6 cellular contexts compared by ENCODE assay signal in the genomic region with DNA sequence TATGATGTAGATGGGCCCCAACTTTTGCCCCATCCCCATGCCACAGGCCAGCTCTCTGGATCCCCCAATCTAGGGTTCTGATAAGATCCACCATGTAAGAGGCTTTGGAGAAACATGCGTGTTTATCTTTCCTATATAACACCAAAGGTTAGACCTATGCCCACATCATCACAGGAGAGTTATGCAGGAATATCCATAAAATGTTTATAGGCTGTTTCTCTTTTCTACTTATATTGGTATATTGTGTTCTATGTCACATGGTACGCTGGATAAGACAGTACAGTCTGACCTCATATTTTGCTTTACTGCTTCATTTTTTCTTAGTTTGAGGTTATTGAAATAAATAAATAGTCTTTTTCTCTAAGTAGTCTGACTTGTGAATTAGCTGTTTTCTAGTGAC.
"Had no signal": no experiment of that assay in that cellular context is flagged by ENCODE, and none has a peak within 500 bp of the region (broad histone marks: within the 10 kb centered on the region; RNA-seq: fewer than 3 reads in every experiment).

No MANE protein-coding gene starts in this region.

- H3K27ac ChIP-seq: HL-60 had no signal

- ATAC-seq: GM23338, HepG2 had no signal

- H2AFZ ChIP-seq: GM23338 had no signal

- DNase-seq: H9, HCEC 1CT, KBM-7 had no signal

- H3K4me3 ChIP-seq: GM23338 had no signal

- H3K4me2 ChIP-seq: GM23338 had no signal
